ENCODE assay signal across 25 cellular contexts in genomic region chr7:33907625-33908024, GRCh38. TPM values are rescaled to one million over a fixed set of nuclear protein-coding genes. Genes with fewer than 3 reads are reported as not detected.
"Had no signal": no experiment of that assay in that cellular context is flagged by ENCODE, and none has a peak within 500 bp of the region (broad histone marks: within the 10 kb centered on the region; RNA-seq: fewer than 3 reads in every experiment).

No MANE protein-coding gene starts in this region.

- H3K9me3 Mint-ChIP-seq: activated naive CD4-positive, alpha-beta T cell treated with anti-CD3 and anti-CD28 coated beads, Interleukin-2, amount 10 ng/mL, durations not matched to agents 7 days and 5 days; stimulated activated naive CD8-positive, alpha-beta T cell treated with anti-CD3 and anti-CD28 coated beads, Interleukin-15, Interleukin-2, amounts not matched to agents 100 ng/mL and 50 ng/mL, for 24 hours; T-helper 1 cell treated with Interleukin-12 subunit alpha and Interleukin-12 subunit beta and Interleukin-4 antibody, amounts not matched to agents 30 μg/mL and 1 μg/mL, for 36 hours had no signal

- H3K36me3 ChIP-seq: ascending aorta, esophagus muscularis mucosa, ovary, tibial nerve, uterus had no signal

- H3K9me3 ChIP-seq: ascending aorta, esophagus muscularis mucosa, ovary, psoas muscle, tibial nerve, uterus had no signal

- H3K4me1 ChIP-seq: psoas muscle had no signal

- H3K27me3 ChIP-seq: ovary, uterus had no signal

- ATAC-seq: foreskin keratinocyte, left colon, psoas muscle, right cardiac atrium had no signal

- H3K4me3 Mint-ChIP-seq: activated naive CD4-positive, alpha-beta T cell treated with anti-CD3 and anti-CD28 coated beads, Interleukin-2, amount 10 ng/mL, durations not matched to agents 7 days and 5 days; stimulated activated naive CD8-positive, alpha-beta T cell treated with anti-CD3 and anti-CD28 coated beads, Interleukin-15, Interleukin-2, amounts not matched to agents 100 ng/mL and 50 ng/mL, for 24 hours; T-helper 1 cell treated with Interleukin-12 subunit alpha and Interleukin-12 subunit beta and Interleukin-4 antibody, amounts not matched to agents 30 μg/mL and 1 μg/mL, for 36 hours had no signal

- DNase-seq: activated CD4-positive, alpha-beta T cell treated with anti-CD3 and anti-CD28 coated beads for 1 hour; activated CD8-positive, alpha-beta memory T cell treated with anti-CD3 and anti-CD28 coated beads for 24 hours; activated CD8-positive, alpha-beta memory T cell treated with anti-CD3 and anti-CD28 coated beads, Interleukin-2, amount 50 U/mL, for 48 hours; activated effector memory CD4-positive, alpha-beta T cell treated with Interleukin-2 at 50 U/mL for 16 hours; activated naive CD4-positive, alpha-beta T cell treated with anti-CD3 and anti-CD28 coated beads, Interleukin-2, amount 10 ng/mL, durations not matched to agents 7 days and 5 days; activated T-cell treated with anti-CD3 and anti-CD28 coated beads, Interleukin-2, amount 50 U/mL, for 48 hours; cerebellar nuclear complex; cortex of kidney; effector CD4-positive, alpha-beta T cell; foreskin keratinocyte; hippocampal formation; islet precursor cell; left colon; ovary; psoas muscle; right cardiac atrium; stimulated activated CD4-positive, alpha-beta T cell treated with anti-CD3 and anti-CD28 coated beads, Interleukin-2, amount 100 ng/mL, for 24 hours; uterus had no signal

- H3K27ac ChIP-seq: ascending aorta, esophagus muscularis mucosa, foreskin keratinocyte, ovary, psoas muscle, tibial nerve, uterus, VCaP had no signal

- H3K4me3 ChIP-seq: ascending aorta, esophagus muscularis mucosa, lung, ovary, psoas muscle, tibial nerve, uterus had no signal

- H3K36me3 Mint-ChIP-seq: activated naive CD4-positive, alpha-beta T cell treated with anti-CD3 and anti-CD28 coated beads, Interleukin-2, amount 10 ng/mL, durations not matched to agents 7 days and 5 days had no signal

- H3K27ac Mint-ChIP-seq: activated naive CD4-positive, alpha-beta T cell treated with anti-CD3 and anti-CD28 coated beads, Interleukin-2, amount 10 ng/mL, durations not matched to agents 7 days and 5 days; stimulated activated naive CD8-positive, alpha-beta T cell treated with anti-CD3 and anti-CD28 coated beads, Interleukin-15, Interleukin-2, amounts not matched to agents 100 ng/mL and 50 ng/mL, for 24 hours; T-helper 1 cell treated with Interleukin-12 subunit alpha and Interleukin-12 subunit beta and Interleukin-4 antibody, amounts not matched to agents 30 μg/mL and 1 μg/mL, for 36 hours had no signal

RNA-seq across cellular contexts. Expression of gene BMPER, which starts 2.3 kb away (rescaled TPM):
- total RNA-seq: ascending aorta had no signal
